In the genomic region with DNA sequence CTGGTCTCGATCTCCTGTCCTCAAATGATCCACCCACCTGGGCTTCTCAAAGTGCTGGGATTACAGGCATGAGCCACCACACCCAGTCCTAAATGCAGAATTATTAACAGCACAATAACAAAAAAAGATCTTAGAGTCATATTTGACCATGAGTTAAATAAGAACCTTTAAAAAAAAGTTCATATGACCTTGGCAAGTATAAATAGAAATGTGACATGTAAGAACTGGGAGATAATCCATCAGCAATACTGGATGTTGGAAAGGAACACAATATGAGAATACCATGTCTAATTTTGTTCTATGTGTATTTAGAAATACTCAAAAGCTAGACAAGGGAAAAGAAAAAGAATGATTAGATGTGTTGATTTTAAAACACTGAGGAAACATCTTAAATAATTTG, we compare ENCODE assay signal across 15 cellular contexts.
DNase-seq lines count a peak whose midpoint lies in the region; ATAC-seq, FAIRE-seq and TF ChIP-seq lines count a peak whose summit lies in the region.
"Had no signal": no experiment of that assay in that cellular context is flagged by ENCODE, and none has a peak within 500 bp of the region (broad histone marks: within the 10 kb centered on the region; RNA-seq: fewer than 3 reads in every experiment).

No MANE protein-coding gene starts in this region.

- H3K36me3 Mint-ChIP-seq in GM23338 (ENCODE audit: low read depth): peaks cover 35% of the 10 kb centered on the region; the same call in 2 of the 3 replicates

- FAIRE-seq in kidney (lab: Jason Lieb, UNC): peak; percentile 79
- FAIRE-seq: HepG2, HTR-8/SVneo had no signal

- H3K79me2 ChIP-seq in GM23338 (replicated peaks; ENCODE audit: insufficient read depth): no peaks in the 10 kb centered on the region

- H4K20me1 ChIP-seq in GM23338 (replicated peaks; ENCODE audit: insufficient read depth): no peaks in the 10 kb centered on the region
- H4K20me1 ChIP-seq: BLaER1 had no signal

- no peaks in the 10 kb centered on the region for H3K27me3 Mint-ChIP-seq in GM23338 (ENCODE audit: insufficient read depth, low read depth, poor library complexity)

- H3K4me1 Mint-ChIP-seq in GM23338: no peaks in the 10 kb centered on the region

- H3K27me3 ChIP-seq in skeletal muscle tissue (ENCODE audit: control insufficient read depth in 3 of 3, insufficient read depth in 3 of 3, low read length in 3 of 3): no peaks in the 10 kb centered on the region
- H3K27me3 ChIP-seq in lower lobe of right lung (ENCODE audit: low read depth): no peaks in the 10 kb centered on the region
- no peaks in the 10 kb centered on the region for H3K27me3 ChIP-seq in GM23338 (ENCODE audit: insufficient read depth)
- H3K27me3 ChIP-seq: BLaER1 had no signal

- H3K4me3 ChIP-seq in kidney (ENCODE audit: low read length in 2 of 2) (no peak overlapping the region), skeletal muscle tissue (ENCODE audit: low read length in 3 of 3) (no peak overlapping the region), lower lobe of right lung (no peak overlapping the region), GM23338 (no peak overlapping the region)
- H3K4me3 ChIP-seq: BLaER1 had no signal

- H3K36me3 ChIP-seq in kidney (ENCODE audit: control insufficient read depth in 1 of 2, insufficient read depth in 2 of 2, low read length in 2 of 2) (peaks cover 8 to 27% of the 10 kb centered on the region in 2 donors), skeletal muscle tissue (ENCODE audit: control insufficient read depth in 3 of 3, insufficient read depth in 3 of 3, low read length in 3 of 3) (peaks cover 2 to 24% (median 10%) of the 10 kb centered on the region in 3 donors), lower lobe of right lung (peaks cover 71% of the 10 kb centered on the region), GM23338 (ENCODE audit: insufficient read depth) (peaks cover 11% of the 10 kb centered on the region; the same call in 1 of the 2 replicates)

- H3K9me2 ChIP-seq in GM23338 (ENCODE audit: insufficient read depth): no peaks in the 10 kb centered on the region

- ATAC-seq in Right ventricle myocardium superior (ENCODE audit: poor library complexity) (peak; percentile 75), lower lobe of right lung (no peak), GM23338 (no peak)
- ATAC-seq: HepG2 had no signal

- H3K9me3 ChIP-seq in kidney (ENCODE audit: control insufficient read depth in 1 of 2, low read length in 2 of 2) (no peaks in the 10 kb centered on the region), skeletal muscle tissue (ENCODE audit: control insufficient read depth in 3 of 3, low read length in 3 of 3) (no peaks in the 10 kb centered on the region), lower lobe of right lung (no peaks in the 10 kb centered on the region)
- H3K9me3 ChIP-seq: BLaER1 had no signal

- H3F3A ChIP-seq in GM23338 (replicated peaks; ENCODE audit: low read depth): no peaks in the 10 kb centered on the region

- H2AFZ ChIP-seq in GM23338: no peak overlapping the region

- no peaks in the 10 kb centered on the region for H3K9me3 Mint-ChIP-seq in GM23338
- H3K9me3 Mint-ChIP-seq: HFFc6 had no signal

- TF ChIP-seq CTCF in kidney (IDR thresholded peaks at IDR 0.05; ENCODE audit: borderline replicate concordance, extremely low read depth, insufficient read depth) (no peak), lower lobe of right lung (IDR thresholded peaks at IDR 0.05) (no peak), GM23338 (conservative IDR thresholded peaks at IDR 0.05; ENCODE audit: low read depth in 2 of 2) (no peak)

- intact Hi-C loops in Right ventricle myocardium superior (cut with DNase I): no loop called here
- intact Hi-C loops in cardiac septum (cut with DNase I): no loop called here
- intact Hi-C loops in kidney (cut with DNase I): no loop called here
- intact Hi-C loops in lower lobe of right lung (cut with DNase I): no loop called here

- no peak overlapping the region for H3K9ac ChIP-seq in kidney (ENCODE audit: low read length in 2 of 2)
- peak overlapping the region in 1 of 3 donors; percentile 2 for H3K9ac ChIP-seq in skeletal muscle tissue (ENCODE audit: low read depth in 1 of 3, low read length in 3 of 3)
- H3K9ac ChIP-seq: BLaER1 had no signal

- no peak overlapping the region for H3K27ac ChIP-seq in kidney (ENCODE audit: low read depth in 2 of 2, low read length in 2 of 2)
- H3K27ac ChIP-seq in skeletal muscle tissue (ENCODE audit: low read depth, low read length): peak overlapping the region; percentile 88
- H3K27ac ChIP-seq in lower lobe of right lung: no peak overlapping the region
- H3K27ac ChIP-seq in GM23338 (ENCODE audit: low read depth): no peak overlapping the region
- H3K27ac ChIP-seq: BLaER1 had no signal

- H3K4me1 ChIP-seq in kidney (ENCODE audit: control insufficient read depth in 1 of 2, insufficient read depth in 1 of 2, low read depth in 1 of 2, low read length in 2 of 2) (no peaks in the 10 kb centered on the region), skeletal muscle tissue (ENCODE audit: control insufficient read depth in 3 of 3, insufficient read depth in 3 of 3, low read length in 3 of 3) (peaks cover 0 to 6% (median 4%) of the 10 kb centered on the region in 3 donors), lower lobe of right lung (no peaks in the 10 kb centered on the region), GM23338 (ENCODE audit: insufficient read depth) (no peaks in the 10 kb centered on the region)
- H3K4me1 ChIP-seq: BLaER1 had no signal

- no peak for DNase-seq in Right ventricle myocardium superior
- no peak for DNase-seq in cardiac septum (ENCODE audit: low spot score)
- DNase-seq in kidney: no peak
- DNase-seq in lower lobe of right lung: no peak
- no peak for DNase-seq in globus pallidus (ENCODE audit: low spot score)
- DNase-seq in GM23338 (ENCODE audit: low spot score): no peak
- DNase-seq: 8988T, AML-193, DMS 273 treated with DMSO at 0.1 percent for 48 hours, HCEC 1CT, HFFc6 had no signal

- H3K4me2 ChIP-seq in GM23338: no peak overlapping the region
- H3K4me2 ChIP-seq: BLaER1 had no signal

- no peak overlapping the region for H3K4me3 Mint-ChIP-seq in GM23338
- H3K4me3 Mint-ChIP-seq: HFFc6 had no signal

- H3K27ac Mint-ChIP-seq in GM23338: no peak overlapping the region
- H3K27ac Mint-ChIP-seq: HFFc6 had no signal

TF ChIP-seq in GM23338, 12 proteins besides CTCF, POLR2A, EP300 and RAD21 (continues in another document):
- TF ChIP-seq, protein P1, sequence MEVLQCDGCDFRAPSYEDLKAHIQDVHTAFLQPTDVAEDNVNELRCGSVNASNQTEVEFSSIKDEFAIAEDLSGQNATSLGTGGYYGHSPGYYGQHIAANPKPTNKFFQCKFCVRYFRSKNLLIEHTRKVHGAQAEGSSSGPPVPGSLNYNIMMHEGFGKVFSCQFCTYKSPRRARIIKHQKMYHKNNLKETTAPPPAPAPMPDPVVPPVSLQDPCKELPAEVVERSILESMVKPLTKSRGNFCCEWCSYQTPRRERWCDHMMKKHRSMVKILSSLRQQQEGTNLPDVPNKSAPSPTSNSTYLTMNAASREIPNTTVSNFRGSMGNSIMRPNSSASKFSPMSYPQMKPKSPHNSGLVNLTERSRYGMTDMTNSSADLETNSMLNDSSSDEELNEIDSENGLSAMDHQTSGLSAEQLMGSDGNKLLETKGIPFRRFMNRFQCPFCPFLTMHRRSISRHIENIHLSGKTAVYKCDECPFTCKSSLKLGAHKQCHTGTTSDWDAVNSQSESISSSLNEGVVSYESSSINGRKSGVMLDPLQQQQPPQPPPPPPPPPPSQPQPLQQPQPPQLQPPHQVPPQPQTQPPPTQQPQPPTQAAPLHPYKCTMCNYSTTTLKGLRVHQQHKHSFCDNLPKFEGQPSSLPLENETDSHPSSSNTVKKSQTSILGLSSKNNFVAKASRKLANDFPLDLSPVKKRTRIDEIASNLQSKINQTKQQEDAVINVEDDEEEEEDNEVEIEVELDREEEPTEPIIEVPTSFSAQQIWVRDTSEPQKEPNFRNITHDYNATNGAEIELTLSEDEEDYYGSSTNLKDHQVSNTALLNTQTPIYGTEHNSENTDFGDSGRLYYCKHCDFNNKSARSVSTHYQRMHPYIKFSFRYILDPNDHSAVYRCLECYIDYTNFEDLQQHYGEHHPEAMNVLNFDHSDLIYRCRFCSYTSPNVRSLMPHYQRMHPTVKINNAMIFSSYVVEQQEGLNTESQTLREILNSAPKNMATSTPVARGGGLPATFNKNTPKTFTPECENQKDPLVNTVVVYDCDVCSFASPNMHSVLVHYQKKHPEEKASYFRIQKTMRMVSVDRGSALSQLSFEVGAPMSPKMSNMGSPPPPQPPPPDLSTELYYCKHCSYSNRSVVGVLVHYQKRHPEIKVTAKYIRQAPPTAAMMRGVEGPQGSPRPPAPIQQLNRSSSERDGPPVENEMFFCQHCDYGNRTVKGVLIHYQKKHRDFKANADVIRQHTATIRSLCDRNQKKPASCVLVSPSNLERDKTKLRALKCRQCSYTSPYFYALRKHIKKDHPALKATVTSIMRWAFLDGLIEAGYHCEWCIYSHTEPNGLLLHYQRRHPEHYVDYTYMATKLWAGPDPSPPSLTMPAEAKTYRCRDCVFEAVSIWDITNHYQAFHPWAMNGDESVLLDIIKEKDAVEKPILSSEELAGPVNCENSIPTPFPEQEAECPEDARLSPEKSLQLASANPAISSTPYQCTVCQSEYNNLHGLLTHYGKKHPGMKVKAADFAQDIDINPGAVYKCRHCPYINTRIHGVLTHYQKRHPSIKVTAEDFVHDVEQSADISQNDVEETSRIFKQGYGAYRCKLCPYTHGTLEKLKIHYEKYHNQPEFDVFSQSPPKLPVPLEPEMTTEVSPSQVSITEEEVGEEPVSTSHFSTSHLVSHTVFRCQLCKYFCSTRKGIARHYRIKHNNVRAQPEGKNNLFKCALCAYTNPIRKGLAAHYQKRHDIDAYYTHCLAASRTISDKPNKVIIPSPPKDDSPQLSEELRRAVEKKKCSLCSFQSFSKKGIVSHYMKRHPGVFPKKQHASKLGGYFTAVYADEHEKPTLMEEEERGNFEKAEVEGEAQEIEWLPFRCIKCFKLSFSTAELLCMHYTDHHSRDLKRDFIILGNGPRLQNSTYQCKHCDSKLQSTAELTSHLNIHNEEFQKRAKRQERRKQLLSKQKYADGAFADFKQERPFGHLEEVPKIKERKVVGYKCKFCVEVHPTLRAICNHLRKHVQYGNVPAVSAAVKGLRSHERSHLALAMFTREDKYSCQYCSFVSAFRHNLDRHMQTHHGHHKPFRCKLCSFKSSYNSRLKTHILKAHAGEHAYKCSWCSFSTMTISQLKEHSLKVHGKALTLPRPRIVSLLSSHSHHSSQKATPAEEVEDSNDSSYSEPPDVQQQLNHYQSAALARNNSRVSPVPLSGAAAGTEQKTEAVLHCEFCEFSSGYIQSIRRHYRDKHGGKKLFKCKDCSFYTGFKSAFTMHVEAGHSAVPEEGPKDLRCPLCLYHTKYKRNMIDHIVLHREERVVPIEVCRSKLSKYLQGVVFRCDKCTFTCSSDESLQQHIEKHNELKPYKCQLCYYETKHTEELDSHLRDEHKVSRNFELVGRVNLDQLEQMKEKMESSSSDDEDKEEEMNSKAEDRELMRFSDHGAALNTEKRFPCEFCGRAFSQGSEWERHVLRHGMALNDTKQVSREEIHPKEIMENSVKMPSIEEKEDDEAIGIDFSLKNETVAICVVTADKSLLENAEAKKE (CRISPR knock-in tag; IDR thresholded peaks at IDR 0.05): no peak
- no peak for TF ChIP-seq STAT1 (IDR thresholded peaks at IDR 0.05; ENCODE audit: unreplicated experiment)
- no peak for TF ChIP-seq JUNB (IDR thresholded peaks at IDR 0.05; ENCODE audit: unreplicated experiment)
- no peak for TF ChIP-seq ZNF331 (CRISPR knock-in tag; IDR thresholded peaks at IDR 0.05; ENCODE audit: low read depth)
- TF ChIP-seq CREB1 (CRISPR knock-in tag; IDR thresholded peaks at IDR 0.05; ENCODE audit: low read depth): no peak
